Comparison of ENCODE assay signal across 8 cellular contexts in the genomic region with DNA sequence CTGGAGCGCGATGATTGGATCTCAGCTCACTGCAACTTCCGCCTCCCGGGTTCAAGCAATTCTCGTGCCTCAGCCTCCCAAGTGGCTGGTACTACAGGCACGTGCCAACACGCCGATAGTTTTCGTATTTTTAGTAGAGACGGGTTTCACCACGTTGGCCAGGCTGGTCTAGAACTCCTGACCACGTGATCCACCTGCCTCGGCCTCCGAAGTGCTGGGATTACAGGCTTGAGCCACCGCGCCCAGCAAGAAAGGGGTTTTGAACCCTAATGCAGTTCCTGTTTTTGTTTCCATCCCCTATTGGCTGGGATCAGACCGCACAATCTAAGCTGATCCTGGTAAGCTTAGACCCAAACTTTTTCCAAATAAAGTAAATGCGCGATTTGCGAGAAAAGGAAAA. TPM values are rescaled to one million over a fixed set of nuclear protein-coding genes. Genes with fewer than 3 reads are reported as not detected.
DNase-seq lines count a peak whose midpoint lies in the region; ATAC-seq and TF ChIP-seq lines count a peak whose summit lies in the region.

No MANE protein-coding gene starts in this region.

- no peak overlapping the region for H2AFZ ChIP-seq in neuron (ENCODE audit: low read depth, low read length)

- 48 to 55% methylated on average over 19 to 20 of the region's 20 CpGs for WGBS in esophagus squamous epithelium, 2 donors

- H3K27me3 ChIP-seq in BE2C = no peaks in the 10 kb centered on the region
- H3K27me3 ChIP-seq in RWPE2 (ENCODE audit: insufficient read depth, poor library complexity, severe bottlenecking) = no peaks in the 10 kb centered on the region
- H3K27me3 ChIP-seq in esophagus squamous epithelium = no peaks in the 10 kb centered on the region
- no peaks in the 10 kb centered on the region for H3K27me3 ChIP-seq in neuron (ENCODE audit: insufficient read depth, low read length)

- no peaks in the 10 kb centered on the region for H3K4me1 ChIP-seq in BE2C
- H3K4me1 ChIP-seq in RWPE2 (ENCODE audit: insufficient read depth, poor library complexity, severe bottlenecking) = no peaks in the 10 kb centered on the region
- peaks cover 0 to 37% (median 3%) of the 10 kb centered on the region in 3 donors for H3K4me1 ChIP-seq in esophagus squamous epithelium
- H3K4me1 ChIP-seq in neuron (ENCODE audit: insufficient read depth, low read length) = peaks cover 10% of the 10 kb centered on the region

- H3K27ac ChIP-seq in RWPE2 (ENCODE audit: poor library complexity, severe bottlenecking) (no peak overlapping the region), esophagus squamous epithelium (peak overlapping the region; percentile 81 to 94 (median 88))

- ATAC-seq in RWPE2 (ENCODE audit: low read depth) = no peak

- H3K4me3 ChIP-seq in BE2C (ENCODE audit: low read depth, low read length) = peak overlapping the region; percentile 69
- peak overlapping the region; percentile 21 for H3K4me3 ChIP-seq in RWPE2 (ENCODE audit: severe bottlenecking)
- H3K4me3 ChIP-seq in esophagus squamous epithelium = peak overlapping the region; percentile 63 to 93 (median 72)
- peak overlapping the region; percentile 90 for H3K4me3 ChIP-seq in neuron (ENCODE audit: low read length)

- TF ChIP-seq POLR2A in esophagus squamous epithelium (IDR thresholded peaks at IDR 0.05) = no peak

- H3K36me3 ChIP-seq in BE2C = peaks cover 31% of the 10 kb centered on the region
- H3K36me3 ChIP-seq in RWPE2 (ENCODE audit: low read depth) = no peaks in the 10 kb centered on the region
- H3K36me3 ChIP-seq in esophagus squamous epithelium = peaks cover 0 to 46% (median 9%) of the 10 kb centered on the region in 3 donors
- peaks cover 41% of the 10 kb centered on the region for H3K36me3 ChIP-seq in neuron (ENCODE audit: insufficient read depth, low read length)

- intact Hi-C loops in esophagus squamous epithelium (cut with DNase I) = no loop called here

- TF ChIP-seq CTCF in BE2C (IDR thresholded peaks at IDR 0.05; ENCODE audit: low read depth, low read length) (no peak), RWPE2 (IDR thresholded peaks at IDR 0.05; ENCODE audit: poor library complexity, severe bottlenecking) (no peak), esophagus squamous epithelium (IDR thresholded peaks at IDR 0.05) (no peak)

- H3K9me3 ChIP-seq in BE2C = no peaks in the 10 kb centered on the region; the same call in 1 of the 2 replicates
- no peaks in the 10 kb centered on the region for H3K9me3 ChIP-seq in RWPE2 (ENCODE audit: severe bottlenecking)
- H3K9me3 ChIP-seq in esophagus squamous epithelium = peaks cover 0 to 51% (median 14%) of the 10 kb centered on the region in 3 donors
- H3K9me3 ChIP-seq in neuron (ENCODE audit: low read length) = peaks cover 33% of the 10 kb centered on the region

- DNase-seq in BE2C (no peak), RWPE2 (ENCODE audit: low spot score) (no peak), esophagus squamous epithelium (lab: John Stamatoyannopoulos, UW) (no peak), SHP77 (lab: John Stamatoyannopoulos, UW) (no peak), NCI-H1092 treated with DMSO at 0.1 percent for 48 hours (lab: John Stamatoyannopoulos, UW) (no peak), foreskin melanocyte (no peak)
- no peak for DNase-seq in activated CD4-positive, CD25-positive, alpha-beta regulatory T cell (lab: John Stamatoyannopoulos, UW)

RNA-seq across cellular contexts. Expression of a gene that starts 0.9 kb away (rescaled TPM):
- polyA plus RNA-seq in BE2C (2012; ENCODE audit: insufficient read depth, insufficient read length, low read depth) = 2.5 TPM
- 1 to 10 TPM; 4.4 to 8.8 (median 6.0) TPM for total RNA-seq in esophagus squamous epithelium

Comparison
In these comparisons a context has a peak if more than half of its experiments do, and no peak if none do; other contexts are left out.
1. H3K4me3 ChIP-seq: peak in every context shown above with its lines; median percentile 90 in neuron; 72 in esophagus squamous epithelium; 69 in BE2C; 21 in RWPE2.